In the genomic region with DNA sequence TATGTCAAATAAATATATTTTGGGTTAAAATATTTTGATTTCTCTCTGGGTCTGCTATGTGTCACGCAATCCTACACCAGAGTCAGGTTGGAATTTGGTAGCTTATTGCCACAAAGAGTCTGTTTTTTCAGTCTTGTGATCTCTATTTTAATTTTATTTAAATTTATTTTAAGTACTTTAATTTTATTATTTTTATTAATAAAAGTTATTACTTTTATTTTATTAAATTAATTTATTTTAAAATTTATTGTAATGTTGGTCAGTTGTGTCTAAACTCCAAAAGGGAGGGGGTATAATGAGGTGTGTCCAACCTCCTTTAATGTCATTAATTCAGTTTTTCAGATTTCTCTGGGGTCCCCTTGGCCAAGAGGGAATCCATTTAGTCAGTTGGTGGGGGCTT, we compare ENCODE assay signal across 24 cellular contexts.
"Had no signal": no experiment of that assay in that cellular context is flagged by ENCODE, and none has a peak within 500 bp of the region (broad histone marks: within the 10 kb centered on the region; RNA-seq: fewer than 3 reads in every experiment).

No MANE protein-coding gene starts in this region.

- H3K9me3 ChIP-seq: ovary, psoas muscle, right lobe of liver, sigmoid colon, stomach, thoracic aorta, thyroid gland, tibial nerve, upper lobe of left lung, vagina had no signal

- H3K9ac ChIP-seq: parathyroid adenoma had no signal

- H3K27ac ChIP-seq: ovary, parathyroid adenoma, psoas muscle, right lobe of liver, sigmoid colon, stomach, thoracic aorta, thyroid gland, tibial nerve, upper lobe of left lung, vagina had no signal

- H3K36me3 ChIP-seq: ovary, right lobe of liver, sigmoid colon, stomach, thoracic aorta, thyroid gland, tibial nerve, upper lobe of left lung, vagina had no signal

- H3K27me3 ChIP-seq: ovary, right lobe of liver, sigmoid colon, thyroid gland, tibial nerve, upper lobe of left lung, vagina had no signal

- DNase-seq: nephron progenitor cell; occipital lobe; ovary; posterior cingulate gyrus; psoas muscle; right cardiac atrium; right lobe of liver; sigmoid colon; small intestine; stimulated activated CD4-positive, alpha-beta T cell treated with anti-CD3 and anti-CD28 coated beads, Interleukin-15, amount 100 ng/mL, for 24 hours; stimulated activated CD4-positive, alpha-beta T cell treated with anti-CD3 and anti-CD28 coated beads, Interleukin-2, amount 100 ng/mL, for 24 hours; stimulated activated CD4-positive, alpha-beta T cell treated with anti-CD3 and anti-CD28 coated beads, Interleukin-2, amount 100 ng/mL, for 48 hours; stimulated activated CD4-positive, alpha-beta T cell treated with anti-CD3 and anti-CD28 coated beads, Interleukin-4, amount 100 ng/mL, for 24 hours; stimulated activated naive B cell treated with anti-CD40 and anti-IgM and Interleukin-4, amounts not matched to agents 10 μg/mL and 1 μg/mL and 100 μg/mL, for 72 hours; stimulated activated naive CD4-positive, alpha-beta T cell treated with Interleukin-2 at 50 U/mL for 16 hours; stomach; thyroid gland; trophoblast cell; upper lobe of left lung had no signal

- FAIRE-seq: small intestine, urothelium cell line had no signal

- H3K4me3 ChIP-seq: ovary, psoas muscle, right lobe of liver, sigmoid colon, stomach, thoracic aorta, thyroid gland, tibial nerve, upper lobe of left lung, vagina had no signal

- H3K4me1 ChIP-seq: parathyroid adenoma, psoas muscle, right lobe of liver, sigmoid colon, stomach, thyroid gland, tibial nerve, upper lobe of left lung, vagina had no signal
